17 cellular contexts compared by ENCODE assay signal in genomic region chr6:81787313-81788068, GRCh38. TPM values are rescaled to one million over a fixed set of nuclear protein-coding genes. Genes with fewer than 3 reads are reported as not detected.
A peak's percentile ranks its signal among the peaks of the same experiment; 100 is the strongest.
DNase-seq lines count a peak whose midpoint lies in the region; ATAC-seq, FAIRE-seq and TF ChIP-seq lines count a peak whose summit lies in the region.
"Had no signal": no experiment of that assay in that cellular context is flagged by ENCODE, and none has a peak within 500 bp of the region (broad histone marks: within the 10 kb centered on the region; RNA-seq: fewer than 3 reads in every experiment).

No MANE protein-coding gene starts in this region.

- no peak overlapping the region for H4K8ac ChIP-seq in H1 (ENCODE audit: extremely low read depth, insufficient read depth, low read length)

- WGBS in H1 (ENCODE audit: extremely low coverage in 1 of 2, insufficient coverage in 1 of 2, insufficient read length in 1 of 2, insufficient replicate concordance in 2 of 2, low coverage in 1 of 2, low lambda C conversion rate in 2 of 2, missing lambda C conversion rate in 1 of 2), 2 experiments: 83% methylated on average over 3 of the region's 3 CpGs; no CpG with 5 or more reads in 1 of the 2 experiments

- H3K23ac ChIP-seq in H1 (ENCODE audit: insufficient read length): no peak overlapping the region

- ATAC-seq in omental fat pad (ENCODE audit: low FRiP score): peak; percentile 84
- ATAC-seq in GM19023 (IDR thresholded peaks at IDR 0.05; ENCODE audit: unreplicated experiment): no peak
- ATAC-seq: activated T-helper 17 cell treated with anti-CD3 and anti-CD28 coated beads, Interleukin-2, amount 50 U/mL, for 72 hours had no signal

- no peak overlapping the region for H3K9ac ChIP-seq in H1 (replicated peaks in 1 of 4; ENCODE audit: extremely low read depth in 1 of 4, low read depth in 3 of 4, low read length in 3 of 4)
- no peak overlapping the region for H3K9ac ChIP-seq in kidney (ENCODE audit: low read length in 2 of 2)

- H3K4ac ChIP-seq in H1 (replicated peaks; ENCODE audit: insufficient read length, low read depth, low read length): no peak overlapping the region

- 0 out of 2 replicates have a peak overlapping the region, but pooled peaks have one; percentile 63 for H2AFZ ChIP-seq in H1 (ENCODE audit: low read length)

- no peak for TF ChIP-seq EP300 in H1 (IDR thresholded peaks at IDR 0.05; ENCODE audit: borderline replicate concordance in 1 of 2, low read depth in 2 of 2, low read length in 2 of 2)

- H2BK20ac ChIP-seq in H1 (ENCODE audit: low read length): no peak overlapping the region

- intact Hi-C loops in kidney (cut with DNase I) (no loop called here), ascending aorta (cut with DNase I) (no loop called here)

- no peak overlapping the region for H2BK12ac ChIP-seq in H1 (ENCODE audit: low read depth, low read length)

- no peak overlapping the region for H3K4me3 ChIP-seq in H1 (ENCODE audit: extremely low read depth in 1 of 4, insufficient read depth in 2 of 4, low read depth in 3 of 4, low read length in 4 of 4)
- no peak overlapping the region for H3K4me3 ChIP-seq in kidney (ENCODE audit: low read length in 2 of 2)
- peak overlapping the region in 1 of 2 donors; percentile 11 for H3K4me3 ChIP-seq in ascending aorta
- H3K4me3 ChIP-seq: SK-N-MC had no signal

- TF ChIP-seq POLR2A in H1 (IDR thresholded peaks at IDR 0.05; ENCODE audit: control extremely low read depth in 1 of 2, low read depth in 2 of 2, low read length in 2 of 2): no peak
- no peak for TF ChIP-seq POLR2A in GM12891 (IDR thresholded peaks at IDR 0.05; ENCODE audit: low read depth, low read length)

- no peaks in the 10 kb centered on the region for H3K79me1 ChIP-seq in H1 (ENCODE audit: low read depth, low read length)

- H3K9me3 ChIP-seq in H1 (ENCODE audit: insufficient read depth in 2 of 2, low read depth in 1 of 2, low read length in 1 of 2): no peaks in the 10 kb centered on the region
- no peaks in the 10 kb centered on the region for H3K9me3 ChIP-seq in kidney (ENCODE audit: control insufficient read depth in 1 of 2, low read length in 2 of 2)
- H3K9me3 ChIP-seq in ascending aorta: no peaks in the 10 kb centered on the region
- H3K9me3 ChIP-seq: neutrophil had no signal

- H3K56ac ChIP-seq in H1 (replicated peaks; ENCODE audit: insufficient read length, low read depth, low read length): no peak overlapping the region

- no peak overlapping the region for H2BK15ac ChIP-seq in H1 (ENCODE audit: low read length)

- H4K20me1 ChIP-seq in H1 (replicated peaks in 1 of 2; ENCODE audit: control insufficient read depth in 1 of 2, insufficient read depth in 2 of 2, low read length in 2 of 2): no peaks in the 10 kb centered on the region

- no peak overlapping the region for H3K14ac ChIP-seq in H1 (ENCODE audit: insufficient read length)

- TF ChIP-seq RAD21 in H1 (IDR thresholded peaks at IDR 0.05 in 1 of 2, conservative IDR thresholded peaks at IDR 0.05 in 1 of 2; ENCODE audit: low read depth in 2 of 2, low read length in 2 of 2): no peak

- H4K5ac ChIP-seq in H1 (ENCODE audit: insufficient read length, low read depth, low read length): no peak overlapping the region

- H2BK5ac ChIP-seq in H1 (ENCODE audit: low read depth, low read length): no peak overlapping the region

- POLR2A ChIA-PET in H1 (lab: Charles Lee; ENCODE audit: partially characterized antibody): no interaction called here

- H3K4me2 ChIP-seq in H1 (ENCODE audit: insufficient read depth in 1 of 2, low read depth in 2 of 2, low read length in 2 of 2): no peak overlapping the region

- peaks cover 2 to 11% (median 8%) of the 10 kb centered on the region in 4 experiments; a peak in 5 of 7 replicates for H3K4me1 ChIP-seq in H1 (replicated peaks in 1 of 4; ENCODE audit: control insufficient read depth in 3 of 4, insufficient read depth in 4 of 4, low read length in 3 of 4)
- no peaks in the 10 kb centered on the region for H3K4me1 ChIP-seq in kidney (ENCODE audit: control insufficient read depth in 1 of 2, insufficient read depth in 1 of 2, low read depth in 1 of 2, low read length in 2 of 2)
- peaks cover 0 to 2% of the 10 kb centered on the region in 2 donors for H3K4me1 ChIP-seq in ascending aorta

- DNase-seq in EH (ENCODE audit: low read depth) (peak; percentile 38), NCI-H774 (lab: John Stamatoyannopoulos, UW) (peak; percentile 76), H1 (ENCODE audit: low read depth in 1 of 2, low spot score in 2 of 2) (no peak), omental fat pad (ENCODE audit: low spot score) (no peak), GM12891 (ENCODE audit: insufficient read length, low spot score) (no peak), kidney (no peak), ascending aorta (ENCODE audit: low spot score in 2 of 2) (no peak)
- DNase-seq: activated CD4-positive, alpha-beta T cell treated with anti-CD3 and anti-CD28 coated beads for 1 hour; cerebellar nuclear complex; Karpas-422; left cardiac atrium; NCI-H226; stimulated activated naive CD4-positive, alpha-beta T cell had no signal

- H3K27ac ChIP-seq in H1 (ENCODE audit: low read depth, low read length) (no peak overlapping the region), kidney (ENCODE audit: low read depth in 2 of 2, low read length in 2 of 2) (no peak overlapping the region), ascending aorta (no peak overlapping the region)
- H3K27ac ChIP-seq: neutrophil, SK-N-MC had no signal

- H3K36me3 ChIP-seq in H1 (ENCODE audit: control insufficient read depth in 2 of 4, insufficient read depth in 4 of 4, low read length in 3 of 4): no peaks in the 10 kb centered on the region
- no peaks in the 10 kb centered on the region for H3K36me3 ChIP-seq in kidney (ENCODE audit: control insufficient read depth in 1 of 2, insufficient read depth in 2 of 2, low read length in 2 of 2)
- H3K36me3 ChIP-seq in ascending aorta: no peaks in the 10 kb centered on the region
- H3K36me3 ChIP-seq: neutrophil had no signal

- no peak overlapping the region for H4K91ac ChIP-seq in H1 (replicated peaks; ENCODE audit: insufficient read length, low read length)

- H3K27me3 ChIP-seq in H1 (replicated peaks in 1 of 4; ENCODE audit: control insufficient read depth in 3 of 4, extremely low read depth in 1 of 4, insufficient read depth in 3 of 4, low read length in 3 of 4) (no peaks in the 10 kb centered on the region), ascending aorta (no peaks in the 10 kb centered on the region)
- H3K27me3 ChIP-seq: neutrophil had no signal

- no peaks in the 10 kb centered on the region for H3K79me2 ChIP-seq in H1 (ENCODE audit: control insufficient read depth in 1 of 2, insufficient read depth in 2 of 2, low read length in 2 of 2)

- TF ChIP-seq CTCF in H1 (IDR thresholded peaks at IDR 0.05; ENCODE audit: control extremely low read depth in 1 of 3, insufficient read depth in 1 of 3, low read depth in 1 of 3, low read length in 3 of 3) (no peak), omental fat pad (IDR thresholded peaks at IDR 0.05) (no peak), kidney (IDR thresholded peaks at IDR 0.05; ENCODE audit: borderline replicate concordance, extremely low read depth, insufficient read depth) (no peak), ascending aorta (IDR thresholded peaks at IDR 0.05) (no peak)

- H2BK120ac ChIP-seq in H1 (replicated peaks; ENCODE audit: low read depth, low read length): no peak overlapping the region

- CTCF ChIA-PET in H1 (lab: Charles Lee; ENCODE audit: partially characterized antibody): no interaction called here

- H3K18ac ChIP-seq in H1 (ENCODE audit: extremely low read depth, low read length): no peak overlapping the region

- no peaks in the 10 kb centered on the region for H3K23me2 ChIP-seq in H1 (ENCODE audit: low read depth, low read length)

- H2AK5ac ChIP-seq in H1 (ENCODE audit: low read depth, low read length): no peak overlapping the region

- FAIRE-seq in H1 (lab: Jason Lieb, UNC): no peak
- no peak for FAIRE-seq in GM12891 (lab: Jason Lieb, UNC)
- FAIRE-seq in kidney (lab: Jason Lieb, UNC): no peak

TF ChIP-seq in H1, 55 proteins besides CTCF, POLR2A, EP300 and RAD21:
- TF ChIP-seq RNF2 (IDR thresholded peaks at IDR 0.05; ENCODE audit: borderline replicate concordance, low read depth, low read length, missing control alignments, poor library complexity, severe bottlenecking) (no peak), SUZ12 (IDR thresholded peaks at IDR 0.05; ENCODE audit: low read length) (no peak), RBBP5 (IDR thresholded peaks at IDR 0.05; ENCODE audit: borderline replicate concordance, low read depth, low read length) (no peak), CREB1 (IDR thresholded peaks at IDR 0.05) (no peak), TAF1 (IDR thresholded peaks at IDR 0.05; ENCODE audit: low read depth, low read length) (no peak), GTF2F1 (IDR thresholded peaks at IDR 0.05; ENCODE audit: borderline replicate concordance, low read depth, low read length) (no peak)

TF ChIP-seq in GM12891, 5 proteins besides CTCF, POLR2A, EP300 and RAD21:
- no peak for TF ChIP-seq POLR2AphosphoS5 (IDR thresholded peaks at IDR 0.05; ENCODE audit: low read depth, low read length)

RNA-seq across cellular contexts. Expression of gene TENT5A, which starts 35.0 kb away (rescaled TPM):
- total RNA-seq in H1 (2021; fragmentation: NEBNext Ultra II Directional; extraction: Animal tissue kit (Norgen Biotek cat#: 25700)): 2.9 and 3.1 TPM in 2 replicates
- polyA plus RNA-seq in H1 (2011; rRNA removed): 0.61 and 0.91 TPM in 2 replicates
- 0.79 TPM for polyA plus RNA-seq in H1 (2011; cell fraction: cytosol; rRNA removed)
- polyA plus RNA-seq in H1 (2011; cell fraction: nucleus; rRNA removed): 1.1 TPM
- polyA plus RNA-seq in H1 (2012, experiment 1 of 2): 1.3 to 2.1 TPM (median 1.6 TPM) in 4 replicates
- polyA plus RNA-seq in H1 (2012, experiment 2 of 2): 0.22 TPM
- 2.7 TPM for polyA plus RNA-seq in H1 (2013, experiment 1 of 2)
- polyA plus RNA-seq in H1 (2013, experiment 2 of 2): 2.4 TPM
- polyA minus RNA-seq in H1 (2011; rRNA and poly(A)+ RNA removed): 1.1 and 1.7 TPM in 2 replicates
- polyA minus RNA-seq in H1 (2011; cell fraction: cytosol; rRNA and poly(A)+ RNA removed): 1.5 TPM
- polyA minus RNA-seq in H1 (2011; cell fraction: nucleus; rRNA and poly(A)+ RNA removed): 3.5 TPM
- total RNA-seq in omental fat pad: 10 to 100 TPM; 15.1 to 33.9 (median 20.8) TPM
- polyA plus RNA-seq in GM12891 (2012; ENCODE audit: low read depth, missing spikeins): 0.73 TPM
- 13.4 TPM for total RNA-seq in kidney
- polyA plus RNA-seq in kidney (ENCODE audit: insufficient read depth, low read depth, low replicate concordance): 3.2 TPM
- 9.6 TPM for total RNA-seq in ascending aorta

Comparison
In these comparisons a context has a peak if more than half of its experiments do, and no peak if none do; other contexts are left out.
1. DNase-seq: peak in EH (single experiment) and NCI-H774 (single experiment); none in H1 (0 of 2), omental fat pad (single experiment), GM12891 (single experiment), kidney (single experiment) and ascending aorta (0 of 2).